In genomic region chr10:78194539-78195402, GRCh38 we compare ENCODE assay signal across 1 cellular context.
TF ChIP-seq lines count a peak whose summit lies in the region.

No MANE protein-coding gene starts in this region.

TF ChIP-seq in H1, 55 proteins besides CTCF, POLR2A, EP300 and RAD21 (continued from another document):
- TF ChIP-seq EZH2 (IDR thresholded peaks at IDR 0.05; ENCODE audit: low read depth, low read length, severe bottlenecking) = no peak
- TF ChIP-seq EGR1 (IDR thresholded peaks at IDR 0.05; ENCODE audit: borderline replicate concordance, low read depth, low read length) = no peak
- no peak for TF ChIP-seq CBX8 (IDR thresholded peaks at IDR 0.05; ENCODE audit: borderline replicate concordance, low read depth, low read length)
- TF ChIP-seq CEBPB (IDR thresholded peaks at IDR 0.05; ENCODE audit: low read depth, low read length) = no peak
- no peak for TF ChIP-seq SP1 (IDR thresholded peaks at IDR 0.05; ENCODE audit: low read depth, low read length)
- TF ChIP-seq HDAC2 (IDR thresholded peaks at IDR 0.05; ENCODE audit: borderline replicate concordance in 1 of 2, low read depth in 2 of 2, low read length in 2 of 2) = no peak
- TF ChIP-seq HDAC6 (IDR thresholded peaks at IDR 0.05; ENCODE audit: low read depth, low read length) = no peak
- TF ChIP-seq SIN3A (conservative IDR thresholded peaks at IDR 0.05 in 1 of 2, IDR thresholded peaks at IDR 0.05 in 1 of 2; ENCODE audit: low read depth in 1 of 2, low read length in 2 of 2) = no peak
- no peak for TF ChIP-seq ATF3 (IDR thresholded peaks at IDR 0.05; ENCODE audit: insufficient read depth, low read depth, low read length)
- TF ChIP-seq CHD7 (IDR thresholded peaks at IDR 0.05; ENCODE audit: insufficient replicate concordance, low read length) = no peak
- TF ChIP-seq NRF1 (IDR thresholded peaks at IDR 0.05; ENCODE audit: low read depth, low read length) = no peak
- TF ChIP-seq SP4 (IDR thresholded peaks at IDR 0.05; ENCODE audit: low read length) = no peak
- no peak for TF ChIP-seq SIX5 (IDR thresholded peaks at IDR 0.05; ENCODE audit: low read depth, low read length)
- TF ChIP-seq KDM5A (IDR thresholded peaks at IDR 0.05; ENCODE audit: low read length) = no peak
TF ChIP-seq in H1: peak in this region for 0.
